ENCODE assay signal across 14 cellular contexts in the genomic region with DNA sequence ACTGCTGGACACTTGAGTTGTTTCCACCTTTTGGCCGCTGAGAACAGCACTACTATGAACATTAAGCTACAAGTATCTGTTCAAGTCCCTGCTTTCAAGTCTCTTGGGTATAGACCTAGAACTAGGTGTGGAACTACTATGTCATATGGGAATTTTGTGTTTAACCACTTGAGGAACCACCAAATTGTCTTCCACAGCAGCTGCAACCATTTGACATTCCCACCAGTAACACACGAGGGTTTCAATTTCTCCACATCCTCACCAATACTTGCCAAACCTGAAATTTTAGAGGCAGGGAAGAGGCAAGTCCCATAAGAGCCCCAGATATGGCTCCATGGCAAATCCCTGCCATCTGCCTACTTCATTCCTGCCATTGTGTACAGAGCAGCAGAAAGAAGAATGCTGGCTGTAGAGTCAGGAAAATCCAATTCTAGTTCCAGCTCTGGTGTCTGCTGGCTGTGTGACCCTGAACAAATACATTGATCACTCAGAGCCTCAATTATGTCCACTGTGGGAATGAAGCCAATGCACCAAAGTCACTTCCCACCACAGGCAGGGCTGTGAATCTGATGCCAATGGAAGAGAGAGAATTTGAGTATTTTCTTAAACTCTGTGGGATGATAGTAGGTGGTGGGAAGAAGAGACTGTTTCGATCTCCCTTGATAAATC. TPM values are rescaled to one million over a fixed set of nuclear protein-coding genes. Genes with fewer than 3 reads are reported as not detected.
DNase-seq lines count a peak whose midpoint lies in the region; ATAC-seq and TF ChIP-seq lines count a peak whose summit lies in the region.
"Had no signal": no experiment of that assay in that cellular context is flagged by ENCODE, and none has a peak within 500 bp of the region (broad histone marks: within the 10 kb centered on the region; RNA-seq: fewer than 3 reads in every experiment).

No MANE protein-coding gene starts in this region.

- intact Hi-C loops in spleen (cut with DNase I; ENCODE audit: low total_unique reads) = no loop called here
- intact Hi-C loops in PC-3 (cut with micrococcal nuclease) = no loop called here

- H3K4me2 ChIP-seq in PC-3 (ENCODE audit: low read length) = no peak overlapping the region

- peaks cover 15% of the 10 kb centered on the region for H3K4me1 Mint-ChIP-seq in activated T-helper 17 cell treated with anti-CD3 and anti-CD28 coated beads, Interleukin-2, amount 50 U/mL, for 72 hours
- H3K4me1 Mint-ChIP-seq: nephron had no signal

- no peaks in the 10 kb centered on the region for H3F3A ChIP-seq in PC-3 (ENCODE audit: low read length, unreplicated experiment)

- H3K36me3 ChIP-seq in KOPT-K1 (ENCODE audit: insufficient read depth, low read length) = peaks cover 12% of the 10 kb centered on the region
- peaks cover 0 to 4% (median 0%) of the 10 kb centered on the region in 6 donors for H3K36me3 ChIP-seq in spleen
- H3K36me3 ChIP-seq in PC-3 (ENCODE audit: low read depth, low read length) = no peaks in the 10 kb centered on the region

- H3K9me2 ChIP-seq in PC-3 (replicated peaks; ENCODE audit: low read length) = no peaks in the 10 kb centered on the region

- H3K27me3 ChIP-seq in spleen (replicated peaks in 1 of 7) (no peaks in the 10 kb centered on the region), PC-3 (ENCODE audit: low read length) (no peaks in the 10 kb centered on the region)
- H3K27me3 ChIP-seq: tibial nerve had no signal

- H3K27ac ChIP-seq in KOPT-K1 (ENCODE audit: low read depth, low read length, poor library complexity, severe bottlenecking) = peak overlapping the region; percentile 99
- no peak overlapping the region for H3K27ac ChIP-seq in spleen
- H3K27ac ChIP-seq in PC-3 (ENCODE audit: low read length) = no peak overlapping the region
- H3K27ac ChIP-seq: tibial nerve had no signal

- no peaks in the 10 kb centered on the region for H3K9me3 Mint-ChIP-seq in activated T-helper 17 cell treated with anti-CD3 and anti-CD28 coated beads, Interleukin-2, amount 50 U/mL, for 72 hours
- H3K9me3 Mint-ChIP-seq: activated CD4-positive, alpha-beta memory T cell treated with anti-CD3 and anti-CD28 coated beads, Interleukin-2, amount 10 ng/mL, durations not matched to agents 7 days and 5 days; activated T-helper 2 cell treated with anti-CD3 and anti-CD28 coated beads, Interferon-gamma antibody, Interleukin-2, Interleukin-4, amounts not matched to agents 10 μg/mL and 5 μg/mL and 100 μg/mL, durations not matched to agents 14 hours and 24 hours and 36 hours; dendritic cell treated with granulocyte-macrophage colony-stimulating factor and Interleukin-4, amounts not matched to agents 40 ng/mL and 50 ng/mL, for 4 days; nephron had no signal

- DNase-seq in SHP77 (lab: John Stamatoyannopoulos, UW) = peak; percentile 40 to 50
- DNase-seq in SHP77 treated with DMSO at 0.1 percent for 48 hours (lab: John Stamatoyannopoulos, UW) = no peak
- DNase-seq in spleen = peak; percentile 0
- DNase-seq in KBM-7 = no peak
- no peak for DNase-seq in PC-3
- DNase-seq: activated CD4-positive, alpha-beta memory T cell treated with anti-CD3 and anti-CD28 coated beads, Interleukin-2, amount 10 ng/mL, durations not matched to agents 7 days and 5 days; NCI-H2081 treated with DMSO at 0.1 percent for 48 hours had no signal

- no peak for ATAC-seq in activated T-helper 17 cell treated with anti-CD3 and anti-CD28 coated beads, Interleukin-2, amount 50 U/mL, for 72 hours (replicated peaks)
- no peak for ATAC-seq in GM21528 (IDR thresholded peaks at IDR 0.05; ENCODE audit: low FRiP score, unreplicated experiment)
- no peak for ATAC-seq in PC-3

- H3K9me3 ChIP-seq in KOPT-K1 (ENCODE audit: insufficient read depth, low read length, poor library complexity, severe bottlenecking) (no peaks in the 10 kb centered on the region), spleen (no peaks in the 10 kb centered on the region), PC-3 (ENCODE audit: low read length) (no peaks in the 10 kb centered on the region)
- H3K9me3 ChIP-seq: tibial nerve had no signal

- TF ChIP-seq POLR2A in spleen (IDR thresholded peaks at IDR 0.05) = no peak

- H3K36me3 Mint-ChIP-seq in activated T-helper 17 cell treated with anti-CD3 and anti-CD28 coated beads, Interleukin-2, amount 50 U/mL, for 72 hours (ENCODE audit: low read depth) = no peaks in the 10 kb centered on the region

- no TSS peak for BruUV-seq in PC-3 (replicated peaks; lab: Mats Ljungman, UMichigan)

- H2AFZ ChIP-seq in PC-3 (ENCODE audit: low read length) = no peak overlapping the region

- H4K20me1 ChIP-seq in PC-3 (ENCODE audit: low read length) = no peaks in the 10 kb centered on the region

- TF ChIP-seq CTCF in spleen (IDR thresholded peaks at IDR 0.05 in 8 of 11, conservative IDR thresholded peaks at IDR 0.05 in 3 of 11) (no peak), PC-3 (conservative IDR thresholded peaks at IDR 0.05; ENCODE audit: low read depth, low read length) (no peak)

- H3K4me3 ChIP-seq in spleen (no peak overlapping the region), PC-3 (ENCODE audit: low read length) (no peak overlapping the region)
- H3K4me3 ChIP-seq: tibial nerve had no signal

- H3K27me3 Mint-ChIP-seq in activated T-helper 17 cell treated with anti-CD3 and anti-CD28 coated beads, Interleukin-2, amount 50 U/mL, for 72 hours = no peaks in the 10 kb centered on the region
- H3K27me3 Mint-ChIP-seq: activated CD4-positive, alpha-beta memory T cell treated with anti-CD3 and anti-CD28 coated beads, Interleukin-2, amount 10 ng/mL, durations not matched to agents 7 days and 5 days had no signal

- H3K27ac Mint-ChIP-seq in activated T-helper 17 cell treated with anti-CD3 and anti-CD28 coated beads, Interleukin-2, amount 50 U/mL, for 72 hours = peak overlapping the region; percentile 86
- H3K27ac Mint-ChIP-seq: activated T-helper 2 cell treated with anti-CD3 and anti-CD28 coated beads, Interferon-gamma antibody, Interleukin-2, Interleukin-4, amounts not matched to agents 10 μg/mL and 5 μg/mL and 100 μg/mL, durations not matched to agents 14 hours and 24 hours and 36 hours; dendritic cell treated with granulocyte-macrophage colony-stimulating factor and Interleukin-4, amounts not matched to agents 40 ng/mL and 50 ng/mL, for 4 days; nephron had no signal

- peak overlapping the region; percentile 76 for H3K4me3 Mint-ChIP-seq in activated T-helper 17 cell treated with anti-CD3 and anti-CD28 coated beads, Interleukin-2, amount 50 U/mL, for 72 hours
- H3K4me3 Mint-ChIP-seq: activated CD4-positive, alpha-beta memory T cell treated with anti-CD3 and anti-CD28 coated beads, Interleukin-2, amount 10 ng/mL, durations not matched to agents 7 days and 5 days; dendritic cell treated with granulocyte-macrophage colony-stimulating factor and Interleukin-4, amounts not matched to agents 40 ng/mL and 50 ng/mL, for 4 days; nephron had no signal

- H3K79me2 ChIP-seq in PC-3 (ENCODE audit: low read length) = no peaks in the 10 kb centered on the region

- H3K4me1 ChIP-seq in spleen (peaks cover 0 to 25% (median 14%) of the 10 kb centered on the region in 6 donors), PC-3 (ENCODE audit: insufficient read depth, low read length) (peaks cover 27% of the 10 kb centered on the region)

- in situ Hi-C loops in KBM-7 (cut with MboI; ENCODE audit: low pct_unique_long_range_greater_than_20kb, low sequenced_read_pairs) = no loop called here

- no peak overlapping the region for H3K9ac ChIP-seq in PC-3 (ENCODE audit: low read length)

- WGBS in spleen, 5 donors = 78 to 92% (median 84%) methylated on average over 3 of the region's 3 CpGs

- CTCF ChIA-PET in PC-3 (lab: Charles Lee) = no interaction called here

- POLR2A ChIA-PET in PC-3 (lab: Charles Lee; ENCODE audit: unreplicated experiment) = no interaction called here

RNA-seq across cellular contexts. Expression of a gene that starts 17.8 kb away (rescaled TPM):
- 1 to 10 TPM; 4.1 to 4.6 TPM for total RNA-seq in activated T-helper 17 cell treated with anti-CD3 and anti-CD28 coated beads, Interleukin-2, amount 50 U/mL, for 72 hours
- total RNA-seq in spleen (10 to 100 TPM in 4 of 7 donors, 1 to 10 TPM in 3; 7.1 to 23.7 (median 13.9) TPM), PC-3 (2014; rRNA removed) (5.6 and 8.1 TPM in 2 replicates)
- polyA plus RNA-seq in spleen = 1 to 10 TPM; 2.2 to 5.2 (median 2.3) TPM

Comparison
In these comparisons a context has a peak if more than half of its experiments do, and no peak if none do; other contexts are left out.
1. DNase-seq: peak in SHP77 (2 of 2) and spleen (single experiment); none in SHP77 treated with DMSO at 0.1 percent for 48 hours (single experiment), KBM-7 (single experiment) and PC-3 (single experiment).